In genomic region chr19:33620611-33621010, GRCh38 we compare ENCODE assay signal across 15 cellular contexts. TPM values are rescaled to one million over a fixed set of nuclear protein-coding genes. Genes with fewer than 3 reads are reported as not detected.
DNase-seq lines count a peak whose midpoint lies in the region; TF ChIP-seq lines count a peak whose summit lies in the region.
"Had no signal": no experiment of that assay in that cellular context is flagged by ENCODE, and none has a peak within 500 bp of the region (broad histone marks: within the 10 kb centered on the region; RNA-seq: fewer than 3 reads in every experiment).

No MANE protein-coding gene starts in this region.

- H4K8ac ChIP-seq in H9 (replicated peaks; ENCODE audit: insufficient read length, low read depth, low read length), result no peak overlapping the region

- H3K23ac ChIP-seq in H9 (ENCODE audit: insufficient read length, low read depth, low read length), result no peak overlapping the region

- H2AFZ ChIP-seq in H9 (ENCODE audit: low read length) (no peak overlapping the region), osteoblast (ENCODE audit: low read length) (no peak overlapping the region)

- no peak overlapping the region for H3T11ph ChIP-seq in H9 (ENCODE audit: low read length)

- no peak overlapping the region for H2BK15ac ChIP-seq in H9 (ENCODE audit: low read depth, low read length)

- no peaks in the 10 kb centered on the region for H3K36me3 ChIP-seq in osteoblast (ENCODE audit: insufficient read depth, low read length)
- H3K36me3 ChIP-seq: BE2C had no signal

- no peaks in the 10 kb centered on the region for H3K9me3 Mint-ChIP-seq in H9
- peaks cover 18% of the 10 kb centered on the region for H3K9me3 Mint-ChIP-seq in glutamatergic neuron (ENCODE audit: unreplicated experiment)
- H3K9me3 Mint-ChIP-seq: CD4-positive, alpha-beta T cell; HFFc6 had no signal

- H3K9me3 ChIP-seq in H9 (ENCODE audit: control insufficient read depth, low read depth, low read length) (no peaks in the 10 kb centered on the region), osteoblast (ENCODE audit: low read depth, low read length) (no peaks in the 10 kb centered on the region)
- H3K9me3 ChIP-seq: BE2C, Caco-2 had no signal

- H3K79me2 ChIP-seq in H9 (ENCODE audit: insufficient read depth, low read length), result no peaks in the 10 kb centered on the region
- no peaks in the 10 kb centered on the region for H3K79me2 ChIP-seq in osteoblast (ENCODE audit: insufficient read depth, low read length)

- no peak overlapping the region for H4K5ac ChIP-seq in H9 (ENCODE audit: insufficient read length, low read depth, low read length)

- WGBS in H9 (ENCODE audit: extremely low coverage, insufficient read length, low lambda C conversion rate), result no CpG with 5 or more reads among the region's 4 CpGs

- H4K91ac ChIP-seq in H9 (ENCODE audit: insufficient read length, low read depth, low read length), result no peak overlapping the region

- no peak overlapping the region for H3K18ac ChIP-seq in H9 (ENCODE audit: insufficient read length, low read depth, low read length)

- H4K20me1 ChIP-seq in H9 (ENCODE audit: control insufficient read depth, insufficient read depth, insufficient read length) (no peaks in the 10 kb centered on the region), osteoblast (ENCODE audit: insufficient read depth, low read length) (no peaks in the 10 kb centered on the region)

- no peak overlapping the region for H2BK12ac ChIP-seq in H9 (ENCODE audit: insufficient read length, low read depth, low read length)

- no peak for TF ChIP-seq CTCF in H9 (conservative IDR thresholded peaks at IDR 0.05)
- no peak for TF ChIP-seq CTCF in glutamatergic neuron (IDR thresholded peaks at IDR 0.05; ENCODE audit: partially characterized antibody, unreplicated experiment)
- TF ChIP-seq CTCF in osteoblast (IDR thresholded peaks at IDR 0.05; ENCODE audit: extremely low read depth, low read depth, low read length), result no peak

- H3K4ac ChIP-seq in H9 (ENCODE audit: low read depth, low read length), result no peak overlapping the region

- no peak overlapping the region for H3K27ac Mint-ChIP-seq in H9
- H3K27ac Mint-ChIP-seq in glutamatergic neuron (ENCODE audit: unreplicated experiment), result no peak overlapping the region
- H3K27ac Mint-ChIP-seq: CD4-positive, alpha-beta T cell; HFFc6 had no signal

- H3K4me1 ChIP-seq in H9 (ENCODE audit: insufficient read depth, low read length) (peaks cover 3% of the 10 kb centered on the region; the same call in 1 of the 2 replicates), osteoblast (ENCODE audit: insufficient read depth, low read length) (no peaks in the 10 kb centered on the region)
- H3K4me1 ChIP-seq: BE2C had no signal

- H3K27me3 Mint-ChIP-seq in H9 (ENCODE audit: low read depth) (peaks cover 89% of the 10 kb centered on the region), glutamatergic neuron (ENCODE audit: unreplicated experiment) (peaks cover 14% of the 10 kb centered on the region)

- no peak overlapping the region for H2BK5ac ChIP-seq in H9 (ENCODE audit: insufficient read length, low read length)

- H2AK5ac ChIP-seq in H9 (ENCODE audit: insufficient read length, low read length), result no peak overlapping the region

- H3K27ac ChIP-seq in H9 (ENCODE audit: insufficient read length, low read depth, low read length) (no peak overlapping the region), osteoblast (ENCODE audit: low read depth, low read length) (no peak overlapping the region)
- H3K27ac ChIP-seq: C4-2B had no signal

- no peak overlapping the region for H2BK120ac ChIP-seq in H9 (ENCODE audit: low read depth, low read length, poor library complexity, severe bottlenecking)

- H3K4me2 ChIP-seq in H9 (ENCODE audit: insufficient read depth, insufficient read length, low read length) (peak overlapping the region; percentile 51), osteoblast (ENCODE audit: insufficient read depth, low read length) (no peak overlapping the region)

- H3K23me2 ChIP-seq in H9 (ENCODE audit: insufficient read length, low read depth, low read length, poor library complexity, severe bottlenecking), result peaks cover 19% of the 10 kb centered on the region

- DNase-seq in H9, result no peak
- DNase-seq in glutamatergic neuron, result no peak
- peak; percentile 83 for DNase-seq in osteoblast (ENCODE audit: insufficient read length, low spot score, missing footprints)
- no peak for DNase-seq in activated T-cell treated with anti-CD3 and anti-CD28 coated beads for 4 hours
- no peak for DNase-seq in NCI-H82 treated with DMSO at 0.1 percent for 48 hours (lab: John Stamatoyannopoulos, UW; ENCODE audit: unreplicated experiment)
- no peak for DNase-seq in NCI-H2196 (lab: John Stamatoyannopoulos, UW; ENCODE audit: unreplicated experiment)
- no peak for DNase-seq in T1000 (lab: John Stamatoyannopoulos, UW)
- DNase-seq: ACHN; BE2C; Caco-2; CD4-positive, alpha-beta T cell; HFFc6; KG1 had no signal

- H3K4me3 Mint-ChIP-seq in H9 (no peak overlapping the region), glutamatergic neuron (ENCODE audit: unreplicated experiment) (peak overlapping the region; percentile 82)
- H3K4me3 Mint-ChIP-seq: CD4-positive, alpha-beta T cell; HFFc6 had no signal

- no peaks in the 10 kb centered on the region for H3K36me3 Mint-ChIP-seq in H9 (ENCODE audit: insufficient read depth in 1 of 3, low read depth in 3 of 3)
- H3K36me3 Mint-ChIP-seq in glutamatergic neuron (ENCODE audit: unreplicated experiment), result no peaks in the 10 kb centered on the region

- H3K4me1 Mint-ChIP-seq in H9 (peaks cover 12 to 14% of the 10 kb centered on the region in 2 experiments), glutamatergic neuron (ENCODE audit: low read depth, unreplicated experiment) (peaks cover 28% of the 10 kb centered on the region)

- H3K27me3 ChIP-seq in H9 (ENCODE audit: insufficient read depth, low read length) (peaks cover 24% of the 10 kb centered on the region; the same call in 1 of the 2 replicates), osteoblast (ENCODE audit: insufficient read depth, low read length) (peaks cover 47% of the 10 kb centered on the region)

- no peak overlapping the region for H3K56ac ChIP-seq in H9 (ENCODE audit: insufficient read length, low read depth, low read length)

- H3K14ac ChIP-seq in H9 (ENCODE audit: insufficient read depth, low read length), result no peak overlapping the region

- H2BK20ac ChIP-seq in H9 (ENCODE audit: low read depth, low read length, poor library complexity, severe bottlenecking), result no peak overlapping the region

- H3K79me1 ChIP-seq in H9 (ENCODE audit: insufficient read depth, low read depth, low read length, poor library complexity, severe bottlenecking), result no peaks in the 10 kb centered on the region

- no peak overlapping the region for H3K9ac ChIP-seq in H9 (ENCODE audit: extremely low read depth, insufficient read length, low read length)

- H3K4me3 ChIP-seq in osteoblast (ENCODE audit: insufficient read depth, low read length), result no peak overlapping the region

RNA-seq across cellular contexts. Expression of gene CHST8, which starts 1.1 kb away (rescaled TPM):
- total RNA-seq in H9 (2021), result 4.9 and 5.1 TPM in 2 replicates
- total RNA-seq in glutamatergic neuron (ENCODE audit: unreplicated experiment), result 235 TPM
- not detected in 2 replicates for total RNA-seq in osteoblast
- total RNA-seq: Caco-2; CD4-positive, alpha-beta T cell; HFFc6; HT-29 had no signal

Comparison
In these comparisons a context has a peak if more than half of its experiments do, and no peak if none do; other contexts are left out.
1. RNA of gene CHST8, which starts 1.1 kb away (total RNA-seq): 235 TPM in glutamatergic neuron (single experiment); 4.9 to 5.1 TPM in H9 and not detected in osteoblast; every median in the first group is over 10 times any median in the second.